In genomic region chr5:14560091-14560595, GRCh38 we compare ENCODE assay signal across 9 cellular contexts. TPM values are rescaled to one million over a fixed set of nuclear protein-coding genes. Genes with fewer than 3 reads are reported as not detected.
DNase-seq lines count a peak whose midpoint lies in the region; ATAC-seq and TF ChIP-seq lines count a peak whose summit lies in the region.
"Had no signal": no experiment of that assay in that cellular context is flagged by ENCODE, and none has a peak within 500 bp of the region (broad histone marks: within the 10 kb centered on the region; RNA-seq: fewer than 3 reads in every experiment).

No MANE protein-coding gene starts in this region.

- H3K27ac ChIP-seq in BLaER1 treated with 17β-estradiol and CSF1 and Interleukin-3, amounts not matched to agents 10 nM and 100 nM: peak overlapping the region in 9 of 11 experiments; percentile 12 to 78 (median 69); a peak in 16 of 22 replicates
- peak overlapping the region; percentile 83 for H3K27ac ChIP-seq in colonic mucosa

- H3K27ac Mint-ChIP-seq in chondrocyte (ENCODE audit: unreplicated experiment): no peak overlapping the region
- H3K27ac Mint-ChIP-seq: stimulated activated naive CD8-positive, alpha-beta T cell treated with anti-CD3 and anti-CD28 coated beads, Interleukin-15, Interleukin-2, amounts not matched to agents 100 ng/mL and 50 ng/mL, for 24 hours had no signal

- H3K36me3 ChIP-seq in BLaER1 treated with 17β-estradiol and CSF1 and Interleukin-3, amounts not matched to agents 10 nM and 100 nM: no peaks in the 10 kb centered on the region
- H3K36me3 ChIP-seq in colonic mucosa: no peaks in the 10 kb centered on the region

- peaks cover 10% of the 10 kb centered on the region for H3K27me3 Mint-ChIP-seq in chondrocyte (ENCODE audit: low read depth)

- H3K9ac ChIP-seq in BLaER1 treated with 17β-estradiol and CSF1 and Interleukin-3, amounts not matched to agents 10 nM and 100 nM: peak overlapping the region in 9 of 11 experiments; percentile 31 to 67 (median 56); a peak in 13 of 22 replicates
- peak overlapping the region in 1 of 2 donors; percentile 71 for H3K9ac ChIP-seq in colonic mucosa (ENCODE audit: low read depth in 2 of 2, low read length in 2 of 2)

- peak; percentile 95 for DNase-seq in KG1 (lab: John Stamatoyannopoulos, UW)
- peak; percentile 98 for DNase-seq in NCI-H510A treated with DMSO at 0.1 percent for 48 hours (lab: John Stamatoyannopoulos, UW)
- DNase-seq in colonic mucosa: peak; percentile 84
- DNase-seq in chondrocyte (ENCODE audit: low spot score): no peak
- DNase-seq in activated CD4-positive, CD25-positive, alpha-beta regulatory T cell (lab: John Stamatoyannopoulos, UW): no peak
- DNase-seq in ureter (ENCODE audit: low spot score): no peak

- TF ChIP-seq CTCF in colonic mucosa (IDR thresholded peaks at IDR 0.05) (no peak), chondrocyte (IDR thresholded peaks at IDR 0.05) (no peak)

- peak overlapping the region; percentile 66 to 92 (median 85) for H3K4me2 ChIP-seq in BLaER1 treated with 17β-estradiol and CSF1 and Interleukin-3, amounts not matched to agents 10 nM and 100 nM

- H3K27me3 ChIP-seq in BLaER1 treated with 17β-estradiol and CSF1 and Interleukin-3, amounts not matched to agents 10 nM and 100 nM: no peaks in the 10 kb centered on the region
- no peaks in the 10 kb centered on the region for H3K27me3 ChIP-seq in colonic mucosa

- intact Hi-C loops in colonic mucosa (cut with DNase I): no loop called here

- peak overlapping the region in 6 of 10 experiments; percentile 15 to 55 (median 20); a peak in 8 of 20 replicates for H3K4me3 ChIP-seq in BLaER1 treated with 17β-estradiol and CSF1 and Interleukin-3, amounts not matched to agents 10 nM and 100 nM
- no peak overlapping the region for H3K4me3 ChIP-seq in colonic mucosa

- peaks cover 6% of the 10 kb centered on the region for H3K4me1 Mint-ChIP-seq in chondrocyte (ENCODE audit: low read depth)

- H3K36me3 Mint-ChIP-seq in chondrocyte (ENCODE audit: low read depth): no peaks in the 10 kb centered on the region

- H4K20me1 ChIP-seq in BLaER1 treated with 17β-estradiol and CSF1 and Interleukin-3, amounts not matched to agents 10 nM and 100 nM: no peaks in the 10 kb centered on the region

- peaks cover under 1 to 14% (median 7%) of the 10 kb centered on the region in 11 experiments; a peak in 21 of 22 replicates for H3K9me3 ChIP-seq in BLaER1 treated with 17β-estradiol and CSF1 and Interleukin-3, amounts not matched to agents 10 nM and 100 nM (replicated peaks in 1 of 11)
- no peaks in the 10 kb centered on the region for H3K9me3 ChIP-seq in colonic mucosa

- no peak overlapping the region for H3K4me3 Mint-ChIP-seq in chondrocyte (ENCODE audit: unreplicated experiment)
- H3K4me3 Mint-ChIP-seq: stimulated activated naive CD8-positive, alpha-beta T cell treated with anti-CD3 and anti-CD28 coated beads, Interleukin-15, Interleukin-2, amounts not matched to agents 100 ng/mL and 50 ng/mL, for 24 hours had no signal

- H3K9me3 Mint-ChIP-seq in chondrocyte (ENCODE audit: low read depth): no peaks in the 10 kb centered on the region
- H3K9me3 Mint-ChIP-seq: stimulated activated naive CD8-positive, alpha-beta T cell treated with anti-CD3 and anti-CD28 coated beads, Interleukin-15, Interleukin-2, amounts not matched to agents 100 ng/mL and 50 ng/mL, for 24 hours had no signal

- peaks cover 35 to 48% (median 44%) of the 10 kb centered on the region in 10 experiments for H3K4me1 ChIP-seq in BLaER1 treated with 17β-estradiol and CSF1 and Interleukin-3, amounts not matched to agents 10 nM and 100 nM
- H3K4me1 ChIP-seq in colonic mucosa: peaks cover 9% of the 10 kb centered on the region

- ATAC-seq in GM21786 (IDR thresholded peaks at IDR 0.05; ENCODE audit: unreplicated experiment): no peak

RNA-seq across cellular contexts. Expression of gene OTULINL, which starts 21.4 kb away (rescaled TPM):
- total RNA-seq in colonic mucosa (10 to 100 TPM; 58.5 to 60.1 TPM), chondrocyte (4.3 to 5.6 TPM (median 5.4 TPM) in 3 replicates), ureter (18.9 TPM)

Comparison
In these comparisons a context has a peak if more than half of its experiments do, and no peak if none do; other contexts are left out.
1. DNase-seq: peak in KG1 (single experiment), NCI-H510A treated with DMSO at 0.1 percent for 48 hours (single experiment) and colonic mucosa (single experiment); none in chondrocyte (single experiment), activated CD4-positive, CD25-positive, alpha-beta regulatory T cell (0 of 4) and ureter (single experiment).